In the genomic region with DNA sequence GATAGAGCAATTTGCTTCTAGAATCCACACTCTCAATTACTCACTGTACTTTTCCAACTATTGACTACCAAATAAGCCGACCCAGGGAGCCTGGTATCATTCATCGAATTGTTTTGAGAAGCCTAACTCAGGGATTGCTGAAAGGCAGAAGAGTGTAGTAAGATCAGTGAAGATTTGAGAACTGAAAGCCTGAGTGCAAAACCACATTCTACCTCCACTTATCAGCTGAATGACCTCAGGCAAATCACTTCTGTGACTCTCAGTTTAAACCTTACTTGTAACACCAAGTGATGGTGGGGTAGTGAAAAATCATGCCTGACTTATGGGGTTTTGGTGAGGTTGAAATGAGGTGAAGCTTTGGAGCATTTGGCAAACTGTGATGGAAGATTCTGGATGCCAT, we compare ENCODE assay signal across 8 cellular contexts.
DNase-seq lines count a peak whose midpoint lies in the region; ATAC-seq and TF ChIP-seq lines count a peak whose summit lies in the region.

No MANE protein-coding gene starts in this region.

- H3K79me1 ChIP-seq in mesendoderm (ENCODE audit: low read length) = no peaks in the 10 kb centered on the region

- H3K4me1 Mint-ChIP-seq in IgD-negative memory B cell = peaks cover 56 to 66% (median 61%) of the 10 kb centered on the region in 3 donors

- no peaks in the 10 kb centered on the region for H3K9me3 Mint-ChIP-seq in IgD-negative memory B cell

- peaks cover 10% of the 10 kb centered on the region for H3K36me3 Mint-ChIP-seq in IgD-negative memory B cell

- H2AK5ac ChIP-seq in mesendoderm (ENCODE audit: low read length) = peak overlapping the region; percentile 73

- H3K36me3 ChIP-seq in mesendoderm (ENCODE audit: control insufficient read depth, insufficient read depth, low read length) = no peaks in the 10 kb centered on the region
- H3K36me3 ChIP-seq in BE2C = no peaks in the 10 kb centered on the region

- no peaks in the 10 kb centered on the region for H3K79me2 ChIP-seq in mesendoderm (ENCODE audit: control insufficient read depth, insufficient read depth, low read length)

- H3K9me3 ChIP-seq in BE2C = no peaks in the 10 kb centered on the region

- H3K4me3 Mint-ChIP-seq in IgD-negative memory B cell = peak overlapping the region; percentile 72 to 90 (median 80)

- no peak overlapping the region for H3K4me2 ChIP-seq in mesendoderm (ENCODE audit: low read length)

- no peak overlapping the region for H3K27ac ChIP-seq in mesendoderm (ENCODE audit: low read depth, low read length)

- no peak overlapping the region for H4K8ac ChIP-seq in mesendoderm (ENCODE audit: low read depth, low read length)

- no peak overlapping the region for H3K4ac ChIP-seq in mesendoderm (ENCODE audit: low read depth, low read length)

- H3K56ac ChIP-seq in mesendoderm (ENCODE audit: low read length) = peak overlapping the region; percentile 22

- H3K23ac ChIP-seq in mesendoderm (ENCODE audit: low read length) = no peak overlapping the region

- no peak overlapping the region for H4K5ac ChIP-seq in mesendoderm (ENCODE audit: low read length)

- H3K9ac ChIP-seq in mesendoderm (ENCODE audit: low read length) = no peak overlapping the region

- DNase-seq in mesendoderm (no peak), foreskin fibroblast (no peak), T1000 (lab: John Stamatoyannopoulos, UW) (no peak), amniotic stem cell (lab: John Stamatoyannopoulos, UW) (no peak), BE2C (no peak)

- H3K27ac Mint-ChIP-seq in IgD-negative memory B cell = peak overlapping the region; percentile 32 to 92 (median 76)

- no peaks in the 10 kb centered on the region for H3K27me3 Mint-ChIP-seq in IgD-negative memory B cell

- H3K18ac ChIP-seq in mesendoderm (ENCODE audit: low read length) = no peak overlapping the region

- TF ChIP-seq CTCF in foreskin fibroblast (IDR thresholded peaks at IDR 0.05; ENCODE audit: low read depth, low read length) = no peak
- TF ChIP-seq CTCF in BE2C (IDR thresholded peaks at IDR 0.05; ENCODE audit: low read depth, low read length) = no peak

- peaks cover 5% of the 10 kb centered on the region for H3K4me1 ChIP-seq in mesendoderm (ENCODE audit: control insufficient read depth, low read depth, low read length)
- H3K4me1 ChIP-seq in BE2C = 0 out of 2 replicates have a peak, but pooled peaks cover 4% of the 10 kb centered on the region

- no peak overlapping the region for H2BK15ac ChIP-seq in mesendoderm (replicated peaks; ENCODE audit: low read depth)

- ATAC-seq in GM18508 (IDR thresholded peaks at IDR 0.05; ENCODE audit: insufficient read depth, unreplicated experiment) (peak; percentile 76), GM21717 (IDR thresholded peaks at IDR 0.05; ENCODE audit: unreplicated experiment) (peak; percentile 75)

- H3K27me3 ChIP-seq in mesendoderm (ENCODE audit: insufficient read depth, low read length, poor library complexity) = no peaks in the 10 kb centered on the region
- H3K27me3 ChIP-seq in BE2C = no peaks in the 10 kb centered on the region

- H2BK5ac ChIP-seq in mesendoderm (ENCODE audit: low read length) = no peak overlapping the region

- H3K4me3 ChIP-seq in mesendoderm (ENCODE audit: low read length) (no peak overlapping the region), foreskin fibroblast (ENCODE audit: low read depth in 1 of 2, low read length in 2 of 2) (no peak overlapping the region), BE2C (ENCODE audit: low read depth, low read length) (no peak overlapping the region)

- no CpG with 5 or more reads among the region's 2 CpGs for WGBS in mesendoderm (ENCODE audit: extremely low coverage, insufficient coverage, low lambda C conversion rate)

- no peak overlapping the region for H2BK120ac ChIP-seq in mesendoderm (ENCODE audit: low read depth, low read length)
